ENCODE assay signal across 20 cellular contexts in genomic region chr12:117089463-117089862, GRCh38. TPM values are rescaled to one million over a fixed set of nuclear protein-coding genes. Genes with fewer than 3 reads are reported as not detected.
"Had no signal": no experiment of that assay in that cellular context is flagged by ENCODE, and none has a peak within 500 bp of the region (broad histone marks: within the 10 kb centered on the region; RNA-seq: fewer than 3 reads in every experiment).

No MANE protein-coding gene starts in this region.

- H3K36me3 ChIP-seq: right atrium auricular region, suprapubic skin, thyroid gland had no signal

- H3K27ac ChIP-seq: heart left ventricle, neutrophil, right atrium auricular region, suprapubic skin had no signal

- H3K27ac Mint-ChIP-seq: naive thymus-derived CD4-positive, alpha-beta T cell; nephron progenitor cell; type B pancreatic cell had no signal

- H3K4me3 ChIP-seq: dorsolateral prefrontal cortex, heart left ventricle, right atrium auricular region, suprapubic skin, thyroid gland had no signal

- H3K4me1 ChIP-seq: suprapubic skin had no signal

- ATAC-seq: esophagus mucosa; heart left ventricle; left colon; naive thymus-derived CD4-positive, alpha-beta T cell had no signal

- DNase-seq: cortex of kidney; dorsolateral prefrontal cortex; effector CD8-positive, alpha-beta T cell; heart left ventricle; hippocampal formation; left colon; mesendoderm; naive thymus-derived CD4-positive, alpha-beta T cell; nephron progenitor cell; small intestine; stimulated activated CD4-positive, alpha-beta T cell treated with anti-CD3 and anti-CD28 coated beads, Interleukin-2, amount 100 ng/mL, for 48 hours; stimulated activated naive CD4-positive, alpha-beta T cell treated with Interleukin-2 at 50 U/mL for 16 hours; thyroid gland had no signal

- H3K27me3 ChIP-seq: dorsolateral prefrontal cortex, heart left ventricle, neutrophil, right atrium auricular region, thyroid gland had no signal

- H3K4me3 Mint-ChIP-seq: naive thymus-derived CD4-positive, alpha-beta T cell; nephron progenitor cell; type B pancreatic cell had no signal

- H3K36me3 Mint-ChIP-seq: type B pancreatic cell had no signal

- H3K9me3 ChIP-seq: neutrophil, thyroid gland had no signal

RNA-seq across cellular contexts. Expression of gene TESC, which starts 9.8 kb away (rescaled TPM):
- total RNA-seq: fibroblast of lung, osteocyte had no signal
- polyA plus RNA-seq: fibroblast of lung had no signal
